Comparison of ENCODE assay signal across 1 cellular context in genomic region chr1:204128964-204129896, GRCh38.
TF ChIP-seq lines count a peak whose summit lies in the region.

No MANE protein-coding gene starts in this region.

TF ChIP-seq in IMR-90, 13 proteins besides CTCF, POLR2A, EP300 and RAD21:
- no peak for TF ChIP-seq BHLHE40 (IDR thresholded peaks at IDR 0.05; ENCODE audit: low read depth, low read length)
- TF ChIP-seq SMC3 (IDR thresholded peaks at IDR 0.05; ENCODE audit: low read depth, low read length) = peak; percentile 84
- peak; percentile 67; the same call in 1 of the 2 replicates for TF ChIP-seq MAZ (IDR thresholded peaks at IDR 0.05; ENCODE audit: borderline replicate concordance, low read depth, low read length)
